Comparison of ENCODE assay signal across 22 cellular contexts in genomic region chr9:2856400-2856799, GRCh38. TPM values are rescaled to one million over a fixed set of nuclear protein-coding genes. Genes with fewer than 3 reads are reported as not detected.
DNase-seq lines count a peak whose midpoint lies in the region; ATAC-seq, FAIRE-seq and TF ChIP-seq lines count a peak whose summit lies in the region.
"Had no signal": no experiment of that assay in that cellular context is flagged by ENCODE, and none has a peak within 500 bp of the region (broad histone marks: within the 10 kb centered on the region; RNA-seq: fewer than 3 reads in every experiment).

No MANE protein-coding gene starts in this region.

- H3K27me3 ChIP-seq in HepG2 (ENCODE audit: control insufficient read depth in 1 of 2, insufficient read depth in 2 of 2, low read length in 2 of 2), result 0 out of 5 replicates have a peak, but pooled peaks cover 0 to 3% of the 10 kb centered on the region in 2 experiments
- H3K27me3 ChIP-seq in right lobe of liver, result no peaks in the 10 kb centered on the region
- H3K27me3 ChIP-seq in Loucy (ENCODE audit: insufficient read depth, low read length, poor library complexity, severe bottlenecking), result no peaks in the 10 kb centered on the region
- H3K27me3 ChIP-seq: BLaER1 treated with 17β-estradiol and CSF1 and Interleukin-3, amounts not matched to agents 10 nM and 100 nM had no signal

- no peaks in the 10 kb centered on the region for H3K9me3 Mint-ChIP-seq in CD14-positive monocyte
- H3K9me3 Mint-ChIP-seq in endothelial cell (ENCODE audit: unreplicated experiment), result no peaks in the 10 kb centered on the region
- H3K9me3 Mint-ChIP-seq: CD4-positive, alpha-beta memory T cell; CD8-positive, alpha-beta memory T cell had no signal

- no peak for TF ChIP-seq RAD21 in HepG2 (CRISPR knock-in tag; IDR thresholded peaks at IDR 0.05)

- no peak overlapping the region for H3K27ac ChIP-seq in HepG2 (ENCODE audit: extremely low read length, insufficient read depth, low read length)
- no peak overlapping the region for H3K27ac ChIP-seq in right lobe of liver
- H3K27ac ChIP-seq: BLaER1 treated with 17β-estradiol and CSF1 and Interleukin-3, amounts not matched to agents 10 nM and 100 nM; C4-2B had no signal

- in situ Hi-C loops in HepG2 (cut with HindIII; ENCODE audit: extremely low pct_ligation_motif_present, low pct_unique_long_range_greater_than_20kb), result loop anchor here (5.0 to 25.0 kb wide), 2 partner anchors 326 to 581 kb away; no protein-coding TSS in a partner anchor

- DNase-seq in HepG2 (ENCODE audit: low spot score) (no peak), right lobe of liver (no peak), CD14-positive monocyte (ENCODE audit: low spot score) (no peak), endothelial cell (ENCODE audit: low spot score) (no peak), mesenteric fat pad (ENCODE audit: low spot score) (no peak)
- DNase-seq: 8988T; AML-193; Caco-2; Calu3; CD4-positive, alpha-beta memory T cell; CD4-positive, CD25-positive, alpha-beta regulatory T cell; CD8-positive, alpha-beta memory T cell; DMS79 treated with DMSO at 0.1 percent for 48 hours; GF-D8 had no signal

- CTCF ChIA-PET in HepG2 (lab: Yijun Ruan, JAX; ENCODE audit: low intra/inter-chr PET ratio, low total read pairs), result no interaction called here

- H3F3A ChIP-seq in Loucy (ENCODE audit: low read depth), result no peaks in the 10 kb centered on the region

- no TSS peak for BruUV-seq in HepG2 (replicated peaks; lab: Mats Ljungman, UMichigan)

- H3K4me1 ChIP-seq in HepG2 (ENCODE audit: insufficient read depth, low read length) (no peaks in the 10 kb centered on the region), right lobe of liver (no peaks in the 10 kb centered on the region), Loucy (ENCODE audit: insufficient read depth, low read length, poor library complexity, severe bottlenecking) (no peaks in the 10 kb centered on the region)
- H3K4me1 ChIP-seq: BLaER1 treated with 17β-estradiol and CSF1 and Interleukin-3, amounts not matched to agents 10 nM and 100 nM; Caco-2 had no signal

- H2AFZ ChIP-seq in HepG2 (ENCODE audit: low read length) (no peak overlapping the region), Loucy (ENCODE audit: low read length) (0 out of 2 replicates have a peak overlapping the region, but pooled peaks have one; percentile 71)

- H3K27ac Mint-ChIP-seq in CD14-positive monocyte (no peak overlapping the region), endothelial cell (ENCODE audit: unreplicated experiment) (no peak overlapping the region)
- H3K27ac Mint-ChIP-seq: B cell; CD4-positive, alpha-beta memory T cell; CD4-positive, CD25-positive, alpha-beta regulatory T cell had no signal

- no peaks in the 10 kb centered on the region for H3K9me2 ChIP-seq in Loucy (replicated peaks; ENCODE audit: low read depth, low read length)

- H3K4me3 ChIP-seq in HepG2 (replicated peaks in 1 of 3; ENCODE audit: insufficient read depth in 1 of 3, low read depth in 2 of 3, low read length in 3 of 3), result no peak overlapping the region
- H3K4me3 ChIP-seq in right lobe of liver, result no peak overlapping the region
- no peak overlapping the region for H3K4me3 ChIP-seq in Loucy (ENCODE audit: low read length, poor library complexity, severe bottlenecking)
- H3K4me3 ChIP-seq: BLaER1 treated with 17β-estradiol and CSF1 and Interleukin-3, amounts not matched to agents 10 nM and 100 nM had no signal

- intact Hi-C loops in HepG2 (cut with micrococcal nuclease; ENCODE audit: unreplicated experiment), result loop anchor here (5.0 kb wide), 1 partner anchor 131 kb away; no protein-coding TSS in a partner anchor
- intact Hi-C loops in right lobe of liver (cut with DNase I), result no loop called here
- intact Hi-C loops in CD14-positive monocyte (cut with micrococcal nuclease), result loop anchor here in 1 of 2 donors (5.0 kb wide), 2 partner anchors 586 to 1511 kb away; no protein-coding TSS in a partner anchor

- H3K9ac ChIP-seq in HepG2 (ENCODE audit: insufficient read depth, low read depth, low read length), result no peak overlapping the region
- no peak overlapping the region for H3K9ac ChIP-seq in Loucy (ENCODE audit: low read depth, low read length, poor library complexity, severe bottlenecking)
- H3K9ac ChIP-seq: BLaER1 treated with 17β-estradiol and CSF1 and Interleukin-3, amounts not matched to agents 10 nM and 100 nM had no signal

- H3K9me3 ChIP-seq in HepG2 (ENCODE audit: low read length) (no peaks in the 10 kb centered on the region), right lobe of liver (no peaks in the 10 kb centered on the region), Loucy (ENCODE audit: insufficient read depth, low read depth, low read length) (no peaks in the 10 kb centered on the region)
- H3K9me3 ChIP-seq: BLaER1 treated with 17β-estradiol and CSF1 and Interleukin-3, amounts not matched to agents 10 nM and 100 nM; Caco-2 had no signal

- H3K4me3 Mint-ChIP-seq in CD14-positive monocyte (no peak overlapping the region), endothelial cell (ENCODE audit: unreplicated experiment) (no peak overlapping the region)
- H3K4me3 Mint-ChIP-seq: B cell; CD4-positive, alpha-beta memory T cell; CD4-positive, CD25-positive, alpha-beta regulatory T cell; CD8-positive, alpha-beta memory T cell had no signal

- TF ChIP-seq POLR2A in HepG2 (IDR thresholded peaks at IDR 0.05; ENCODE audit: insufficient read depth in 1 of 2, low read depth in 2 of 2, low read length in 2 of 2) (no peak), right lobe of liver (IDR thresholded peaks at IDR 0.05) (no peak)

- ATAC-seq in HepG2, result no peak
- no peak for ATAC-seq in right lobe of liver

- FAIRE-seq in HepG2 (lab: Jason Lieb, UNC), result no peak
- FAIRE-seq: A204.1, D721Med, GM12891, GM19239 had no signal

- H4K20me1 ChIP-seq in HepG2 (ENCODE audit: insufficient read depth, low read length) (no peaks in the 10 kb centered on the region), Loucy (ENCODE audit: insufficient read depth, low read length, poor library complexity, severe bottlenecking) (no peaks in the 10 kb centered on the region)
- H4K20me1 ChIP-seq: BLaER1 treated with 17β-estradiol and CSF1 and Interleukin-3, amounts not matched to agents 10 nM and 100 nM had no signal

- POLR2A ChIA-PET in HepG2 (lab: Yijun Ruan, JAX), result no interaction called here

- peaks cover 10 to 26% (median 12%) of the 10 kb centered on the region in 3 donors for H3K27me3 Mint-ChIP-seq in CD14-positive monocyte (ENCODE audit: low read depth in 3 of 3)
- no peaks in the 10 kb centered on the region for H3K27me3 Mint-ChIP-seq in endothelial cell (ENCODE audit: unreplicated experiment)

- no peak for TF ChIP-seq EP300 in HepG2 (IDR thresholded peaks at IDR 0.05; ENCODE audit: low read depth in 2 of 2, low read length in 2 of 2)
- TF ChIP-seq EP300 in HepG2 (CRISPR knock-in tag; IDR thresholded peaks at IDR 0.05; ENCODE audit: borderline replicate concordance), result no peak

- 0% methylated on average over 1 of the region's 1 CpG for WGBS in HepG2 (ENCODE audit: low lambda C conversion rate)
- 31% methylated on average over 1 of the region's 1 CpG for WGBS in right lobe of liver (ENCODE audit: insufficient coverage, low coverage, low lambda C conversion rate, missing lambda C conversion rate)

- H3K79me2 ChIP-seq in HepG2 (ENCODE audit: insufficient read depth, low read length), result no peaks in the 10 kb centered on the region
- no peaks in the 10 kb centered on the region for H3K79me2 ChIP-seq in Loucy (ENCODE audit: insufficient read depth, low read length)

- H3K36me3 ChIP-seq in HepG2 (replicated peaks in 1 of 2; ENCODE audit: control insufficient read depth in 1 of 2, insufficient read depth in 2 of 2, low read length in 2 of 2), result no peaks in the 10 kb centered on the region
- no peaks in the 10 kb centered on the region for H3K36me3 ChIP-seq in right lobe of liver
- H3K36me3 ChIP-seq in Loucy (ENCODE audit: insufficient read depth, low read length), result no peaks in the 10 kb centered on the region
- H3K36me3 ChIP-seq: BLaER1 treated with 17β-estradiol and CSF1 and Interleukin-3, amounts not matched to agents 10 nM and 100 nM had no signal

- peaks cover 9% of the 10 kb centered on the region for H3K4me1 Mint-ChIP-seq in CD14-positive monocyte
- H3K4me1 Mint-ChIP-seq in endothelial cell (ENCODE audit: unreplicated experiment), result no peaks in the 10 kb centered on the region

- H3K36me3 Mint-ChIP-seq in CD14-positive monocyte (no peaks in the 10 kb centered on the region), endothelial cell (ENCODE audit: low read depth, unreplicated experiment) (no peaks in the 10 kb centered on the region)
- H3K36me3 Mint-ChIP-seq: CD4-positive, alpha-beta memory T cell; CD4-positive, CD25-positive, alpha-beta regulatory T cell; CD8-positive, alpha-beta memory T cell had no signal

- TF ChIP-seq CTCF in HepG2 (CRISPR knock-in tag; IDR thresholded peaks at IDR 0.05) (no peak), right lobe of liver (IDR thresholded peaks at IDR 0.05) (no peak), CD14-positive monocyte (IDR thresholded peaks at IDR 0.05) (peak; percentile 3), Loucy (conservative IDR thresholded peaks at IDR 0.05; ENCODE audit: low read length) (no peak), endothelial cell (IDR thresholded peaks at IDR 0.05; ENCODE audit: unreplicated experiment) (no peak)

- no peak overlapping the region for H3K4me2 ChIP-seq in HepG2 (ENCODE audit: low read depth, low read length)
- no peak overlapping the region for H3K4me2 ChIP-seq in Loucy (ENCODE audit: low read depth, low read length, poor library complexity, severe bottlenecking)

RNA-seq across cellular contexts. Expression of gene PUM3, which starts 12.5 kb away (rescaled TPM):
- total RNA-seq in HepG2 (2016; rRNA removed; fragmentation: Illumina TruSeq; extraction: Trizol) (83.4 and 93.4 TPM in 2 replicates), right lobe of liver (10 to 100 TPM in 5 of 6 experiments, 1 to 10 TPM in 1; 6.8 to 20.5 (median 16.9) TPM), endothelial cell (ENCODE audit: unreplicated experiment) (36.7 TPM), mesenteric fat pad (58.6 TPM)
- 31.6 and 35.5 TPM in 2 replicates for total RNA-seq in HepG2 (2016; cell fraction: cytosol; rRNA removed; fragmentation: Illumina TruSeq; extraction: Trizol; ENCODE audit: low read depth)
- 84.7 and 92.1 TPM in 2 replicates for total RNA-seq in HepG2 (2016; cell fraction: insoluble cytoplasmic fraction; rRNA removed; fragmentation: Illumina TruSeq; extraction: Trizol)
- total RNA-seq in HepG2 (2016; cell fraction: membrane; rRNA removed; fragmentation: Illumina TruSeq; extraction: Trizol), result 27.5 and 35.9 TPM in 2 replicates
- total RNA-seq in HepG2 (2016; cell fraction: nucleus; rRNA removed; fragmentation: Illumina TruSeq; extraction: Trizol), result 91.9 and 111 TPM in 2 replicates
- polyA plus RNA-seq in HepG2 (2011; rRNA removed) (15.1 and 18.3 TPM in 2 replicates), CD14-positive monocyte (1 to 10 TPM; 5.9 to 6.6 TPM)
- 8.3 and 11.5 TPM in 2 replicates for polyA plus RNA-seq in HepG2 (2011; cell fraction: cytosol; rRNA removed)
- polyA plus RNA-seq in HepG2 (2011; cell fraction: nucleus; rRNA removed), result 17.6 and 19.5 TPM in 2 replicates
- polyA plus RNA-seq in HepG2 (2012), result 25.6 and 27.4 TPM in 2 replicates
- 3.1 and 4.0 TPM in 2 replicates for polyA plus RNA-seq in HepG2 (2016; cell fraction: cytosol; fragmentation: Illumina TruSeq; extraction: Trizol; ENCODE audit: low read depth)
- 72.7 and 85.6 TPM in 2 replicates for polyA plus RNA-seq in HepG2 (2016; cell fraction: insoluble cytoplasmic fraction; fragmentation: Illumina TruSeq; extraction: Trizol; ENCODE audit: low read depth)
- polyA plus RNA-seq in HepG2 (2016; cell fraction: membrane; fragmentation: Illumina TruSeq; extraction: Trizol; ENCODE audit: low read depth), result 7.5 and 9.6 TPM in 2 replicates
- polyA plus RNA-seq in HepG2 (2016; cell fraction: nucleus; fragmentation: Illumina TruSeq; extraction: Trizol; ENCODE audit: insufficient read depth, low read depth), result 69.1 and 80.7 TPM in 2 replicates
- 11.4 and 23.9 TPM in 2 replicates for polyA minus RNA-seq in HepG2 (2011; rRNA and poly(A)+ RNA removed; ENCODE audit: low replicate concordance)
- polyA minus RNA-seq in HepG2 (2011; cell fraction: cytosol; rRNA and poly(A)+ RNA removed), result 9.7 and 12.0 TPM in 2 replicates
- 107 and 109 TPM in 2 replicates for polyA minus RNA-seq in HepG2 (2011; cell fraction: nucleus; rRNA and poly(A)+ RNA removed)
